10 cellular contexts compared by ENCODE assay signal in genomic region chr11:75398906-75399305, GRCh38. TPM values are rescaled to one million over a fixed set of nuclear protein-coding genes. Genes with fewer than 3 reads are reported as not detected.
DNase-seq lines count a peak whose midpoint lies in the region; ATAC-seq and TF ChIP-seq lines count a peak whose summit lies in the region.
"Had no signal": no experiment of that assay in that cellular context is flagged by ENCODE, and none has a peak within 500 bp of the region (broad histone marks: within the 10 kb centered on the region; RNA-seq: fewer than 3 reads in every experiment).

No MANE protein-coding gene starts in this region.

- peak overlapping the region; percentile 95 for H3K4me3 Mint-ChIP-seq in MCF 10A (ENCODE audit: unreplicated experiment)
- peak overlapping the region; percentile 99 for H3K4me3 Mint-ChIP-seq in endothelial cell (ENCODE audit: unreplicated experiment)
- H3K4me3 Mint-ChIP-seq in type B pancreatic cell: peak overlapping the region; percentile 95

- H3K9me3 Mint-ChIP-seq in MCF 10A (ENCODE audit: unreplicated experiment) (no peaks in the 10 kb centered on the region), endothelial cell (ENCODE audit: unreplicated experiment) (no peaks in the 10 kb centered on the region), type B pancreatic cell (no peaks in the 10 kb centered on the region)

- no peak for TF ChIP-seq POLR2A in breast epithelium (IDR thresholded peaks at IDR 0.05)

- intact Hi-C loops in MCF 10A (cut with micrococcal nuclease): no loop called here
- intact Hi-C loops in breast epithelium (cut with DNase I; ENCODE audit: low total_unique reads): no loop called here

- no peaks in the 10 kb centered on the region for H3K36me3 ChIP-seq in breast epithelium
- H3K36me3 ChIP-seq in NT2/D1 (ENCODE audit: insufficient read depth, insufficient read length, low read length): peaks cover 42% of the 10 kb centered on the region

- POLR2A ChIA-PET in MCF 10A (lab: Yijun Ruan, JAX): interaction anchor here (0.6 to 3.2 kb wide), 6 partner anchors 9 to 461 kb away, joined by 3 to 15 read pairs (median 8); partner anchors contain the start of gene SERPINH1

- TF ChIP-seq CTCF in MCF 10A (IDR thresholded peaks at IDR 0.05; ENCODE audit: unreplicated experiment) (no peak), breast epithelium (IDR thresholded peaks at IDR 0.05) (no peak), endothelial cell (IDR thresholded peaks at IDR 0.05; ENCODE audit: unreplicated experiment) (no peak), type B pancreatic cell (conservative IDR thresholded peaks at IDR 0.05) (no peak)

- no TSS peak for BruUV-seq in MCF 10A (replicated peaks; lab: Mats Ljungman, UMichigan)

- H3K36me3 Mint-ChIP-seq in MCF 10A (ENCODE audit: insufficient read depth, unreplicated experiment) (peaks cover 46% of the 10 kb centered on the region), endothelial cell (ENCODE audit: low read depth, unreplicated experiment) (peaks cover 31% of the 10 kb centered on the region), type B pancreatic cell (peaks cover 36% of the 10 kb centered on the region)

- no peaks in the 10 kb centered on the region for H3K27me3 Mint-ChIP-seq in MCF 10A (ENCODE audit: insufficient read depth, unreplicated experiment)
- H3K27me3 Mint-ChIP-seq in endothelial cell (ENCODE audit: unreplicated experiment): peaks cover 14% of the 10 kb centered on the region
- peaks cover 11% of the 10 kb centered on the region for H3K27me3 Mint-ChIP-seq in type B pancreatic cell

- CTCF ChIA-PET in MCF 10A (lab: Yijun Ruan, JAX): interaction anchor here (0.6 to 2.6 kb wide), 6 partner anchors 9 to 1843 kb away, joined by 3 to 19 read pairs (median 5); no protein-coding TSS in a partner anchor

- no peak for ATAC-seq in GM18870 (IDR thresholded peaks at IDR 0.05; ENCODE audit: unreplicated experiment)

- no peaks in the 10 kb centered on the region for H3K4me1 ChIP-seq in breast epithelium
- H3K4me1 ChIP-seq in NT2/D1 (ENCODE audit: insufficient read depth, insufficient read length): peaks cover 2% of the 10 kb centered on the region

- H3K27me3 ChIP-seq in breast epithelium: no peaks in the 10 kb centered on the region
- H3K27me3 ChIP-seq in NT2/D1 (ENCODE audit: insufficient read depth, insufficient read length): no peaks in the 10 kb centered on the region
- H3K27me3 ChIP-seq: upper lobe of left lung had no signal

- no peaks in the 10 kb centered on the region for H3K9me3 ChIP-seq in breast epithelium
- no peaks in the 10 kb centered on the region for H3K9me3 ChIP-seq in NT2/D1 (ENCODE audit: insufficient read depth, low read length)
- H3K9me3 ChIP-seq: upper lobe of left lung had no signal

- H3K4me1 Mint-ChIP-seq in MCF 10A (ENCODE audit: insufficient read depth, unreplicated experiment): peaks cover 25% of the 10 kb centered on the region
- peaks cover 67% of the 10 kb centered on the region for H3K4me1 Mint-ChIP-seq in endothelial cell (ENCODE audit: unreplicated experiment)
- H3K4me1 Mint-ChIP-seq in type B pancreatic cell (ENCODE audit: unreplicated experiment): peaks cover 31% of the 10 kb centered on the region

- peak overlapping the region; percentile 99 for H3K27ac Mint-ChIP-seq in MCF 10A (ENCODE audit: low read depth, unreplicated experiment)
- H3K27ac Mint-ChIP-seq in endothelial cell (ENCODE audit: unreplicated experiment): peak overlapping the region; percentile 98
- peak overlapping the region; percentile 97 for H3K27ac Mint-ChIP-seq in type B pancreatic cell

- H3K4me3 ChIP-seq in breast epithelium (no peak overlapping the region), NT2/D1 (ENCODE audit: insufficient read length, low read depth) (no peak overlapping the region)

- DNase-seq in MCF 10A (ENCODE audit: unreplicated experiment) (no peak), breast epithelium (ENCODE audit: low spot score in 2 of 2) (no peak), NT2/D1 (ENCODE audit: low read depth, low spot score) (no peak), endothelial cell (ENCODE audit: low spot score) (no peak), type B pancreatic cell (ENCODE audit: extremely low spot score, unreplicated experiment) (no peak), hippocampal formation (lab: John Stamatoyannopoulos, UW) (no peak), SKM-1 treated with dmso at 0.1 percent for 144 hours (lab: John Stamatoyannopoulos, UW; ENCODE audit: unreplicated experiment) (no peak)

- H3K9ac ChIP-seq in NT2/D1 (ENCODE audit: insufficient read length, low read depth): peak overlapping the region; percentile 17

- H3K27ac ChIP-seq in breast epithelium: no peak overlapping the region

RNA-seq across cellular contexts. Expression of gene RPS3, which starts 0.4 kb away (rescaled TPM):
- 3,172 and 3,444 TPM in 2 replicates for total RNA-seq in MCF 10A (2022)
- 1,000 to 10,000 TPM; 1,024 to 2,406 (median 1,978) TPM for total RNA-seq in breast epithelium
- 3,784 TPM for total RNA-seq in endothelial cell (ENCODE audit: unreplicated experiment)
- 3,170 and 3,442 TPM in 2 replicates for total RNA-seq in type B pancreatic cell (ENCODE audit: low replicate concordance)

RNA-seq across cellular contexts. Expression of gene KLHL35, which starts 34.1 kb away (rescaled TPM):
- total RNA-seq in MCF 10A (2022) (not detected in 2 replicates), breast epithelium (1 to 10 TPM; 1.6 to 2.7 (median 2.6) TPM), endothelial cell (ENCODE audit: unreplicated experiment) (2.8 TPM), type B pancreatic cell (ENCODE audit: low replicate concordance) (0.67 and 1.6 TPM in 2 replicates)
- total RNA-seq: left lobe of liver had no signal

RNA-seq across cellular contexts. Expression of gene ARRB1, which starts 47.4 kb away (rescaled TPM):
- 0.44 and 0.98 TPM in 2 replicates for total RNA-seq in MCF 10A (2022)
- total RNA-seq in breast epithelium: 10 to 100 TPM; 31.2 to 64.0 (median 42.3) TPM
- 197 TPM for total RNA-seq in endothelial cell (ENCODE audit: unreplicated experiment)
- 32.7 and 32.8 TPM in 2 replicates for total RNA-seq in type B pancreatic cell (ENCODE audit: low replicate concordance)

Comparison
In these comparisons a context has a peak if more than half of its experiments do, and no peak if none do; other contexts are left out.
1. RNA of gene ARRB1, which starts 47.4 kb away (total RNA-seq): 197 TPM in endothelial cell (single experiment), 31.2 to 64.0 TPM in breast epithelium and 32.7 to 32.8 TPM in type B pancreatic cell; 0.44 to 0.98 TPM in MCF 10A; every median in the first group is over 10 times any median in the second.
2. Peak in every context shown above with its lines, with median percentiles within 50 percentile points of each other: H3K27ac Mint-ChIP-seq and H3K4me3 Mint-ChIP-seq.